In genomic region chr1:98988906-98989603, GRCh38 we compare ENCODE assay signal across 17 cellular contexts. TPM values are rescaled to one million over a fixed set of nuclear protein-coding genes. Genes with fewer than 3 reads are reported as not detected.
DNase-seq lines count a peak whose midpoint lies in the region; ATAC-seq and TF ChIP-seq lines count a peak whose summit lies in the region.
"Had no signal": no experiment of that assay in that cellular context is flagged by ENCODE, and none has a peak within 500 bp of the region (broad histone marks: within the 10 kb centered on the region; RNA-seq: fewer than 3 reads in every experiment).

No MANE protein-coding gene starts in this region.

- H3K36me3 ChIP-seq in mucosa of descending colon (ENCODE audit: low read depth) (no peaks in the 10 kb centered on the region), heart right ventricle (no peaks in the 10 kb centered on the region)
- H3K36me3 ChIP-seq: neutrophil had no signal

- H3K27ac ChIP-seq in heart right ventricle, result no peak overlapping the region
- H3K27ac ChIP-seq: neutrophil had no signal

- no peak for TF ChIP-seq POLR2A in GM18505 (IDR thresholded peaks at IDR 0.05; ENCODE audit: borderline replicate concordance, extremely low read depth, insufficient read depth, insufficient read length)

- H3K4me3 ChIP-seq in mucosa of descending colon (no peak overlapping the region), heart right ventricle (no peak overlapping the region)

- no peaks in the 10 kb centered on the region for H3K9me3 ChIP-seq in mucosa of descending colon
- H3K9me3 ChIP-seq in heart right ventricle, result peaks cover 0 to 4% (median 0%) of the 10 kb centered on the region in 11 donors
- H3K9me3 ChIP-seq: neutrophil had no signal

- TF ChIP-seq CTCF in mucosa of descending colon (IDR thresholded peaks at IDR 0.05) (no peak), heart right ventricle (IDR thresholded peaks at IDR 0.05) (no peak)

- WGBS in heart right ventricle, 2 donors, result 77 to 85% methylated on average over 3 of the region's 3 CpGs

- intact Hi-C loops in mucosa of descending colon (cut with DNase I, micrococcal nuclease), result no loop called here
- intact Hi-C loops in heart right ventricle (cut with DNase I), result no loop called here

- peaks cover 0 to 3% (median 0%) of the 10 kb centered on the region in 7 donors for H3K27me3 ChIP-seq in heart right ventricle
- H3K27me3 ChIP-seq: neutrophil had no signal

- H3K4me1 ChIP-seq in mucosa of descending colon (ENCODE audit: low read depth) (no peaks in the 10 kb centered on the region), heart right ventricle (no peaks in the 10 kb centered on the region)

- DNase-seq in glomerular visceral epithelial cell (ENCODE audit: extremely low spot score) (peak; percentile 53), NCI-H1417 treated with DMSO at 0.1 percent for 48 hours (lab: John Stamatoyannopoulos, UW) (no peak), A172 (ENCODE audit: low spot score) (no peak), mucosa of descending colon (no peak), heart right ventricle (no peak)
- DNase-seq: activated CD8-positive, alpha-beta memory T cell treated with anti-CD3 and anti-CD28 coated beads for 24 hours; activated gamma-delta T cell treated with Interleukin-2 at 50 U/mL for 16 hours; CD8-positive, alpha-beta memory T cell; NCI-H1694 treated with DMSO at 0.1 percent for 48 hours; NCI-H510A had no signal

- ATAC-seq in GM18505 (IDR thresholded peaks at IDR 0.05; ENCODE audit: unreplicated experiment) (peak; percentile 67), GM21529 (IDR thresholded peaks at IDR 0.05; ENCODE audit: unreplicated experiment) (peak; percentile 56), HG03342 (IDR thresholded peaks at IDR 0.05; ENCODE audit: unreplicated experiment) (peak; percentile 60), mucosa of descending colon (no peak), heart right ventricle (no peak)
- ATAC-seq: stimulated activated memory B cell treated with anti-CD40 and anti-IgM and Interleukin-4, amounts not matched to agents 10 μg/mL and 1 μg/mL and 100 μg/mL, for 72 hours had no signal

RNA-seq across cellular contexts. Expression of gene PLPPR5, which starts 15.6 kb away (rescaled TPM):
- not detected in 2 replicates for total RNA-seq in A172 (2014; rRNA removed; shearing (Covaris generic))
- total RNA-seq in mucosa of descending colon (under 1 TPM in 1 of 3 donors, not detected in 2; 0.38 TPM), heart right ventricle (under 1 TPM in 1 of 10 donors, not detected in 9; 0.08 TPM)
- not detected for polyA plus RNA-seq in heart right ventricle
- total RNA-seq: CD8-positive, alpha-beta memory T cell; HT-29; lung microvascular endothelial cell had no signal
- polyA plus RNA-seq: CD8-positive, alpha-beta memory T cell had no signal

Comparison
In these comparisons a context has a peak if more than half of its experiments do, and no peak if none do; other contexts are left out.
1. ATAC-seq: peak in GM18505 (single experiment), GM21529 (single experiment) and HG03342 (single experiment); none in mucosa of descending colon (single experiment) and heart right ventricle (0 of 8).